ENCODE assay signal across 28 cellular contexts in genomic region chr18:63676927-63677326, GRCh38. TPM values are rescaled to one million over a fixed set of nuclear protein-coding genes. Genes with fewer than 3 reads are reported as not detected.
"Had no signal": no experiment of that assay in that cellular context is flagged by ENCODE, and none has a peak within 500 bp of the region (broad histone marks: within the 10 kb centered on the region; RNA-seq: fewer than 3 reads in every experiment).

No MANE protein-coding gene starts in this region.

- H3K27me3 ChIP-seq: brain microvascular endothelial cell, foreskin keratinocyte, hepatocyte, ovary, suprapubic skin, transverse colon, vagina had no signal

- H3K4me3 Mint-ChIP-seq: activated T-cell treated with anti-CD3 and anti-CD28 coated beads, Interleukin-2, amount 50 U/mL, for 4 hours; memory B cell; naive B cell; stimulated activated naive CD8-positive, alpha-beta T cell treated with anti-CD3 and anti-CD28 coated beads, Interleukin-15, amount 100 ng/mL, for 72 hours had no signal

- H3K27ac ChIP-seq: brain microvascular endothelial cell, dorsolateral prefrontal cortex, foreskin keratinocyte, hepatocyte, ovary, psoas muscle, suprapubic skin, transverse colon, vagina had no signal

- H3K4me2 ChIP-seq: hepatocyte had no signal

- H3K4me3 ChIP-seq: dorsolateral prefrontal cortex, hepatocyte, mucosa of descending colon, ovary, psoas muscle, skin epidermis, suprapubic skin, transverse colon, vagina had no signal

- H3K36me3 Mint-ChIP-seq: memory B cell, naive B cell had no signal

- H3K27ac Mint-ChIP-seq: memory B cell; naive B cell; stimulated activated naive CD8-positive, alpha-beta T cell treated with anti-CD3 and anti-CD28 coated beads, Interleukin-15, amount 100 ng/mL, for 72 hours had no signal

- H3K4me1 Mint-ChIP-seq: memory B cell; naive B cell; stimulated activated naive CD8-positive, alpha-beta T cell treated with anti-CD3 and anti-CD28 coated beads, Interleukin-15, amount 100 ng/mL, for 72 hours had no signal

- H3K9me3 ChIP-seq: mucosa of descending colon, ovary, psoas muscle, suprapubic skin, transverse colon, vagina had no signal

- H3K36me3 ChIP-seq: brain microvascular endothelial cell, ovary, suprapubic skin, transverse colon, vagina had no signal

- H3K79me2 ChIP-seq: hepatocyte had no signal

- DNase-seq: activated CD4-positive, alpha-beta T cell treated with anti-CD3 and anti-CD28 coated beads, Interleukin-2, amount 50 U/mL, for 1 hour; activated CD4-positive, CD25-positive, alpha-beta regulatory T cell treated with anti-CD3 and anti-CD28 coated beads, Interleukin-2, amount 50 U/mL, for 72 hours; activated CD8-positive, alpha-beta memory T cell treated with anti-CD3 and anti-CD28 coated beads, Interleukin-2, amount 50 U/mL, for 4 hours; activated effector memory CD4-positive, alpha-beta T cell treated with Interleukin-2 at 50 U/mL for 16 hours; activated naive CD4-positive, alpha-beta T cell treated with anti-CD3 and anti-CD28 coated beads, Interleukin-2, amount 50 U/mL, for 16 hours; activated T-cell treated with anti-CD3 and anti-CD28 coated beads, Interleukin-2, amount 50 U/mL, for 4 hours; aorta; brain microvascular endothelial cell; central memory CD4-positive, alpha-beta T cell; dorsolateral prefrontal cortex; mucosa of descending colon; naive B cell; ovary; psoas muscle; right cardiac atrium; stimulated activated CD4-positive, alpha-beta T cell treated with anti-CD3 and anti-CD28 coated beads, Interleukin-15, amount 100 ng/mL, for 24 hours; stimulated activated CD4-positive, alpha-beta T cell treated with anti-CD3 and anti-CD28 coated beads, Interleukin-2, amount 100 ng/mL, for 48 hours; stimulated activated naive CD8-positive, alpha-beta T cell treated with anti-CD3 and anti-CD28 coated beads, Interleukin-15, amount 100 ng/mL, for 72 hours; transverse colon had no signal

- H3K9me3 Mint-ChIP-seq: activated T-cell treated with anti-CD3 and anti-CD28 coated beads, Interleukin-2, amount 50 U/mL, for 4 hours had no signal

- H3K4me1 ChIP-seq: psoas muscle, suprapubic skin, transverse colon, vagina had no signal

- FAIRE-seq: colon had no signal

- H2AFZ ChIP-seq: hepatocyte had no signal

- H3K27me3 Mint-ChIP-seq: stimulated activated naive CD8-positive, alpha-beta T cell treated with anti-CD3 and anti-CD28 coated beads, Interleukin-15, amount 100 ng/mL, for 72 hours had no signal

RNA-seq across cellular contexts. Expression of gene SERPINB3, which starts 15.2 kb away (rescaled TPM):
- total RNA-seq: activated T-cell treated with anti-CD3 and anti-CD28 coated beads, Interleukin-2, amount 50 U/mL, for 4 hours; aorta; dorsolateral prefrontal cortex; fibroblast of lung; mucosa of descending colon; right cardiac atrium; transverse colon had no signal

RNA-seq across cellular contexts. Expression of gene SERPINB11, which starts 25.8 kb away (rescaled TPM):
- total RNA-seq: activated T-cell treated with anti-CD3 and anti-CD28 coated beads, Interleukin-2, amount 50 U/mL, for 4 hours; aorta; dorsolateral prefrontal cortex; fibroblast of lung; foreskin keratinocyte; hepatocyte; mucosa of descending colon; ovary; psoas muscle; right cardiac atrium; transverse colon had no signal

RNA-seq across cellular contexts. Expression of gene SERPINB4, which starts 32.9 kb away (rescaled TPM):
- total RNA-seq: activated T-cell treated with anti-CD3 and anti-CD28 coated beads, Interleukin-2, amount 50 U/mL, for 4 hours; aorta; fibroblast of lung; foreskin keratinocyte; hepatocyte; liver; mucosa of descending colon; ovary; psoas muscle; right cardiac atrium; transverse colon had no signal
